ENCODE assay signal across 32 cellular contexts in the genomic region with DNA sequence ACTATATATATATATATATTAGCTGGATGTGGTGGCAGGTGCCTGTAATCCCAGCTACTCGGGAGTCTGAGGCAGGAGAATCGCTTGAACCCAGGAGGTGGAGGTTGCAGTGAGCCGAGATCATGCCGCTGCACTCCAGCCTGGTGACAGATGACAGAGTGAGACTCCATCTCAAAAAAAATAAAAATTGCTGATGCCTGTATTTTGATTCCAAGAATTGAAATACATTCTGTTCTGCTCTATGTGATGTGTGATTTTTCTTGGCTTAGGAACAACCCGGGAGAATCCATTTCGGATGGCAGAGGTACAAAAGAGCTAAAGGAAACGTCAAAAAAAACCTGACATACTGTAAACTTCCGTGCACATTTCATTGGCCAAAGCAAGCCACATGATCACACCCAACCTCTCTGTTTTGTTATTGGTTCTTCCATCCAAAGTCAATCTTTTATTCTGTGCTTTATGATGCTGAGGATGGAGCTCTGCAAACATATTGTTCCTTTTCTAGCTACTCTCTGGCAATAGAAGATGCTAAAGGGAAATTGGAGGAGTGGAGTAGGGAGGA.
"Had no signal": no experiment of that assay in that cellular context is flagged by ENCODE, and none has a peak within 500 bp of the region (broad histone marks: within the 10 kb centered on the region; RNA-seq: fewer than 3 reads in every experiment).

No MANE protein-coding gene starts in this region.

- H3K27me3 Mint-ChIP-seq: activated B cell treated with CpG ODN at 0.5 μM for 24 hours; activated CD4-positive, alpha-beta memory T cell treated with anti-CD3 and anti-CD28 coated beads for 36 hours; activated CD8-positive, alpha-beta memory T cell treated with anti-CD3 and anti-CD28 coated beads, Interleukin-2, amount 10 ng/mL, durations not matched to agents 7 days and 5 days; activated naive CD4-positive, alpha-beta T cell treated with anti-CD3 and anti-CD28 coated beads, Interleukin-2, amount 10 ng/mL, durations not matched to agents 7 days and 5 days; activated naive CD8-positive, alpha-beta T cell had no signal

- H3K4me1 ChIP-seq: SJSA1 had no signal

- H3K36me3 ChIP-seq: brain microvascular endothelial cell, MG63, SJSA1 had no signal

- H3K9me3 ChIP-seq: MG63, SJSA1, SK-N-SH had no signal

- H3K27ac Mint-ChIP-seq: activated B cell treated with CpG ODN at 0.5 μM for 24 hours; activated CD4-positive, alpha-beta memory T cell treated with anti-CD3 and anti-CD28 coated beads for 36 hours; activated CD8-positive, alpha-beta memory T cell treated with anti-CD3 and anti-CD28 coated beads, Interleukin-2, amount 10 ng/mL, durations not matched to agents 7 days and 5 days; activated naive CD4-positive, alpha-beta T cell treated with anti-CD3 and anti-CD28 coated beads, Interleukin-2, amount 10 ng/mL, durations not matched to agents 7 days and 5 days; activated naive CD8-positive, alpha-beta T cell; T-helper 1 cell treated with Interleukin-12 subunit alpha and Interleukin-12 subunit beta and Interleukin-4 antibody, amounts not matched to agents 30 μg/mL and 1 μg/mL, for 36 hours; T-helper 2 cell treated with Interferon-gamma antibody and Interleukin-4, amounts not matched to agents 5 μg/mL and 100 μg/mL, for 36 hours had no signal

- H3K27me3 ChIP-seq: brain microvascular endothelial cell, MG63, SJSA1 had no signal

- H3K36me3 Mint-ChIP-seq: activated CD4-positive, alpha-beta memory T cell treated with anti-CD3 and anti-CD28 coated beads for 36 hours; activated CD8-positive, alpha-beta memory T cell treated with anti-CD3 and anti-CD28 coated beads, Interleukin-2, amount 10 ng/mL, durations not matched to agents 7 days and 5 days; activated naive CD4-positive, alpha-beta T cell treated with anti-CD3 and anti-CD28 coated beads, Interleukin-2, amount 10 ng/mL, durations not matched to agents 7 days and 5 days; activated naive CD8-positive, alpha-beta T cell had no signal

- DNase-seq: activated B cell treated with CpG ODN at 0.5 μM for 24 hours; activated CD4-positive, alpha-beta memory T cell treated with anti-CD3 and anti-CD28 coated beads for 36 hours; activated CD4-positive, alpha-beta T cell treated with anti-CD3 and anti-CD28 coated beads for 4 hours; activated CD4-positive, alpha-beta T cell treated with anti-CD3 and anti-CD28 coated beads, Interleukin-2, amount 50 U/mL, for 1 hour; activated CD4-positive, CD25-positive, alpha-beta regulatory T cell treated with anti-CD3 and anti-CD28 coated beads, Interleukin-2, amount 50 U/mL, for 72 hours; activated CD8-positive, alpha-beta memory T cell treated with anti-CD3 and anti-CD28 coated beads for 24 hours; activated CD8-positive, alpha-beta memory T cell treated with anti-CD3 and anti-CD28 coated beads, Interleukin-2, amount 10 ng/mL, durations not matched to agents 7 days and 5 days; activated CD8-positive, alpha-beta memory T cell treated with anti-CD3 and anti-CD28 coated beads, Interleukin-2, amount 50 U/mL, for 48 hours; activated effector memory CD4-positive, alpha-beta T cell treated with Interleukin-2 at 50 U/mL for 16 hours; activated naive CD4-positive, alpha-beta T cell treated with anti-CD3 and anti-CD28 coated beads, Interleukin-2, amount 10 ng/mL, durations not matched to agents 7 days and 5 days; activated T-cell treated with anti-CD3 and anti-CD28 coated beads, Interleukin-2, amount 50 U/mL, for 48 hours; amniotic stem cell; aorta; brain microvascular endothelial cell; central memory CD4-positive, alpha-beta T cell; Karpas-422; MG63; NCI-H1092; NCI-H1436 treated with DMSO at 0.1 percent for 48 hours; NCI-H1694 treated with DMSO at 0.1 percent for 48 hours; NCI-H2029; NCI-H2171; NCI-H510A; NCI-H526; NCI-H748 treated with DMSO at 0.1 percent for 48 hours; SHP77; SK-N-SH had no signal

- H3K4me1 Mint-ChIP-seq: activated B cell treated with CpG ODN at 0.5 μM for 24 hours; activated CD8-positive, alpha-beta memory T cell treated with anti-CD3 and anti-CD28 coated beads, Interleukin-2, amount 10 ng/mL, durations not matched to agents 7 days and 5 days; activated naive CD4-positive, alpha-beta T cell treated with anti-CD3 and anti-CD28 coated beads, Interleukin-2, amount 10 ng/mL, durations not matched to agents 7 days and 5 days had no signal

- H3K4me2 ChIP-seq: SK-N-SH had no signal

- H3K9ac ChIP-seq: SK-N-SH had no signal

- H3K27ac ChIP-seq: brain microvascular endothelial cell, SJSA1 had no signal

- H3K9me3 Mint-ChIP-seq: activated B cell treated with CpG ODN at 0.5 μM for 24 hours; activated naive CD4-positive, alpha-beta T cell treated with anti-CD3 and anti-CD28 coated beads, Interleukin-2, amount 10 ng/mL, durations not matched to agents 7 days and 5 days; T-helper 1 cell treated with Interleukin-12 subunit alpha and Interleukin-12 subunit beta and Interleukin-4 antibody, amounts not matched to agents 30 μg/mL and 1 μg/mL, for 36 hours; T-helper 2 cell treated with Interferon-gamma antibody and Interleukin-4, amounts not matched to agents 5 μg/mL and 100 μg/mL, for 36 hours had no signal

- H3K4me3 Mint-ChIP-seq: activated B cell treated with CpG ODN at 0.5 μM for 24 hours; activated CD4-positive, alpha-beta memory T cell treated with anti-CD3 and anti-CD28 coated beads for 36 hours; activated CD8-positive, alpha-beta memory T cell treated with anti-CD3 and anti-CD28 coated beads, Interleukin-2, amount 10 ng/mL, durations not matched to agents 7 days and 5 days; activated naive CD4-positive, alpha-beta T cell treated with anti-CD3 and anti-CD28 coated beads, Interleukin-2, amount 10 ng/mL, durations not matched to agents 7 days and 5 days; activated naive CD8-positive, alpha-beta T cell; T-helper 1 cell treated with Interleukin-12 subunit alpha and Interleukin-12 subunit beta and Interleukin-4 antibody, amounts not matched to agents 30 μg/mL and 1 μg/mL, for 36 hours; T-helper 2 cell treated with Interferon-gamma antibody and Interleukin-4, amounts not matched to agents 5 μg/mL and 100 μg/mL, for 36 hours had no signal

- ATAC-seq: activated CD8-positive, alpha-beta memory T cell treated with anti-CD3 and anti-CD28 coated beads, Interleukin-2, amount 10 ng/mL, durations not matched to agents 7 days and 5 days; Panc1 had no signal

- H3K9me2 ChIP-seq: SK-N-SH had no signal

- H3K4me3 ChIP-seq: MG63, SJSA1 had no signal
